17 cellular contexts compared by ENCODE assay signal in genomic region chr11:59157433-59157832, GRCh38. TPM values are rescaled to one million over a fixed set of nuclear protein-coding genes. Genes with fewer than 3 reads are reported as not detected.
A peak's percentile ranks its signal among the peaks of the same experiment; 100 is the strongest.
DNase-seq lines count a peak whose midpoint lies in the region; ATAC-seq, FAIRE-seq and TF ChIP-seq lines count a peak whose summit lies in the region.
"Had no signal": no experiment of that assay in that cellular context is flagged by ENCODE, and none has a peak within 500 bp of the region (broad histone marks: within the 10 kb centered on the region; RNA-seq: fewer than 3 reads in every experiment).

No MANE protein-coding gene starts in this region.

- in situ Hi-C loops in HepG2 (cut with HindIII; ENCODE audit: extremely low pct_ligation_motif_present, low pct_unique_long_range_greater_than_20kb): no loop called here

- CTCF ChIA-PET in HepG2 (lab: Yijun Ruan, JAX; ENCODE audit: low intra/inter-chr PET ratio, low total read pairs): interaction anchor here (1.7 kb wide), 1 partner anchor 22 kb away, joined by 7 read pairs; no protein-coding TSS in a partner anchor

- H2AFZ ChIP-seq in HepG2 (ENCODE audit: low read length) (no peak overlapping the region), H9 (ENCODE audit: low read length) (no peak overlapping the region)

- no peak overlapping the region for H4K8ac ChIP-seq in H9 (replicated peaks; ENCODE audit: insufficient read length, low read depth, low read length)

- intact Hi-C loops in HepG2 (cut with micrococcal nuclease; ENCODE audit: unreplicated experiment) (no loop called here), right lobe of liver (cut with DNase I) (no loop called here)

- no peak overlapping the region for H2BK15ac ChIP-seq in H9 (ENCODE audit: low read depth, low read length)

- no peak overlapping the region for H3K56ac ChIP-seq in H9 (ENCODE audit: insufficient read length, low read depth, low read length)

- H2BK12ac ChIP-seq in H9 (ENCODE audit: insufficient read length, low read depth, low read length): no peak overlapping the region

- H3K27me3 ChIP-seq in HepG2 (ENCODE audit: control insufficient read depth in 1 of 2, insufficient read depth in 2 of 2, low read length in 2 of 2) (no peaks in the 10 kb centered on the region; a peak in 1 of 5 replicates), right lobe of liver (no peaks in the 10 kb centered on the region), H9 (ENCODE audit: insufficient read depth, low read length) (no peaks in the 10 kb centered on the region)

- H3K23me2 ChIP-seq in H9 (ENCODE audit: insufficient read length, low read depth, low read length, poor library complexity, severe bottlenecking): no peaks in the 10 kb centered on the region

- H4K20me1 ChIP-seq in HepG2 (ENCODE audit: insufficient read depth, low read length) (no peaks in the 10 kb centered on the region), H9 (ENCODE audit: control insufficient read depth, insufficient read depth, insufficient read length) (no peaks in the 10 kb centered on the region)

- H3K9me3 ChIP-seq in HepG2 (ENCODE audit: low read length): no peaks in the 10 kb centered on the region
- no peaks in the 10 kb centered on the region for H3K9me3 ChIP-seq in right lobe of liver
- H3K9me3 ChIP-seq in H9 (ENCODE audit: control insufficient read depth, low read depth, low read length): no peaks in the 10 kb centered on the region

- POLR2A ChIA-PET in HepG2 (lab: Yijun Ruan, JAX): interaction anchor here (1.5 kb wide), 1 partner anchor 15 kb away, joined by 10 read pairs; the partner anchor contains the start of gene FAM111A

- peaks cover 0 to 6% (median 6%) of the 10 kb centered on the region in 3 experiments; a peak in 5 of 7 replicates for H3K36me3 Mint-ChIP-seq in H9 (ENCODE audit: insufficient read depth in 1 of 3, low read depth in 3 of 3)
- H3K36me3 Mint-ChIP-seq in stimulated activated memory B cell treated with anti-CD40 and anti-IgM and Interleukin-4, amounts not matched to agents 10 μg/mL and 1 μg/mL and 100 μg/mL, for 72 hours: no peaks in the 10 kb centered on the region
- H3K36me3 Mint-ChIP-seq: IgD-negative memory B cell had no signal

- H3K36me3 ChIP-seq in HepG2 (replicated peaks in 1 of 2; ENCODE audit: control insufficient read depth in 1 of 2, insufficient read depth in 2 of 2, low read length in 2 of 2) (no peaks in the 10 kb centered on the region), right lobe of liver (no peaks in the 10 kb centered on the region)

- H2BK120ac ChIP-seq in H9 (ENCODE audit: low read depth, low read length, poor library complexity, severe bottlenecking): no peak overlapping the region

- H3K4me1 ChIP-seq in HepG2 (ENCODE audit: insufficient read depth, low read length) (no peaks in the 10 kb centered on the region), right lobe of liver (no peaks in the 10 kb centered on the region), H9 (ENCODE audit: insufficient read depth, low read length) (no peaks in the 10 kb centered on the region)

- H4K91ac ChIP-seq in H9 (ENCODE audit: insufficient read length, low read depth, low read length): no peak overlapping the region

- no peak for FAIRE-seq in HepG2 (lab: Jason Lieb, UNC)
- FAIRE-seq: G401.6 had no signal

- H3K27ac ChIP-seq in HepG2 (ENCODE audit: extremely low read length, insufficient read depth, low read length) (no peak overlapping the region), right lobe of liver (no peak overlapping the region), H9 (ENCODE audit: insufficient read length, low read depth, low read length) (no peak overlapping the region)
- H3K27ac ChIP-seq: KMS-11 had no signal

- no peak overlapping the region for H3K27ac Mint-ChIP-seq in H9
- peak overlapping the region; percentile 60 for H3K27ac Mint-ChIP-seq in stimulated activated memory B cell treated with anti-CD40 and anti-IgM and Interleukin-4, amounts not matched to agents 10 μg/mL and 1 μg/mL and 100 μg/mL, for 72 hours

- no TSS peak for BruUV-seq in HepG2 (replicated peaks; lab: Mats Ljungman, UMichigan)

- H3K4ac ChIP-seq in H9 (ENCODE audit: low read depth, low read length): no peak overlapping the region

- no peak overlapping the region for H3K4me3 Mint-ChIP-seq in H9
- H3K4me3 Mint-ChIP-seq in stimulated activated memory B cell treated with anti-CD40 and anti-IgM and Interleukin-4, amounts not matched to agents 10 μg/mL and 1 μg/mL and 100 μg/mL, for 72 hours: no peak overlapping the region
- H3K4me3 Mint-ChIP-seq: CD8-positive, alpha-beta memory T cell had no signal

- TF ChIP-seq EP300 in HepG2 (IDR thresholded peaks at IDR 0.05; ENCODE audit: low read depth in 2 of 2, low read length in 2 of 2) (no peak), HepG2 (CRISPR knock-in tag; IDR thresholded peaks at IDR 0.05; ENCODE audit: borderline replicate concordance) (no peak)

- no peak overlapping the region for H2BK5ac ChIP-seq in H9 (ENCODE audit: insufficient read length, low read length)

- H3K9me3 Mint-ChIP-seq in H9: peaks cover 1 to 4% of the 10 kb centered on the region in 2 experiments; a peak in 2 of 5 replicates
- H3K9me3 Mint-ChIP-seq in stimulated activated memory B cell treated with anti-CD40 and anti-IgM and Interleukin-4, amounts not matched to agents 10 μg/mL and 1 μg/mL and 100 μg/mL, for 72 hours: no peaks in the 10 kb centered on the region
- H3K9me3 Mint-ChIP-seq: CD8-positive, alpha-beta memory T cell; IgD-negative memory B cell had no signal

- peaks cover 4 to 5% of the 10 kb centered on the region in 2 experiments for H3K4me1 Mint-ChIP-seq in H9
- H3K4me1 Mint-ChIP-seq in stimulated activated memory B cell treated with anti-CD40 and anti-IgM and Interleukin-4, amounts not matched to agents 10 μg/mL and 1 μg/mL and 100 μg/mL, for 72 hours: peaks cover 20% of the 10 kb centered on the region

- H3K27me3 Mint-ChIP-seq in H9 (ENCODE audit: low read depth): no peaks in the 10 kb centered on the region; the same call in 1 of the 2 replicates
- H3K27me3 Mint-ChIP-seq in stimulated activated memory B cell treated with anti-CD40 and anti-IgM and Interleukin-4, amounts not matched to agents 10 μg/mL and 1 μg/mL and 100 μg/mL, for 72 hours: no peaks in the 10 kb centered on the region
- H3K27me3 Mint-ChIP-seq: IgD-negative memory B cell had no signal

- H3K14ac ChIP-seq in H9 (ENCODE audit: insufficient read depth, low read length): no peak overlapping the region

- H3K79me2 ChIP-seq in HepG2 (ENCODE audit: insufficient read depth, low read length): no peaks in the 10 kb centered on the region
- no peaks in the 10 kb centered on the region for H3K79me2 ChIP-seq in H9 (ENCODE audit: insufficient read depth, low read length)

- H3K23ac ChIP-seq in H9 (ENCODE audit: insufficient read length, low read depth, low read length): no peak overlapping the region

- 28% methylated on average over 3 of the region's 3 CpGs for WGBS in HepG2 (ENCODE audit: low lambda C conversion rate)
- WGBS in right lobe of liver (ENCODE audit: insufficient coverage, low coverage, low lambda C conversion rate, missing lambda C conversion rate): 63% methylated on average over 3 of the region's 3 CpGs
- no CpG with 5 or more reads among the region's 3 CpGs for WGBS in H9 (ENCODE audit: extremely low coverage, insufficient read length, low lambda C conversion rate)

- H3K9ac ChIP-seq in HepG2 (ENCODE audit: insufficient read depth, low read depth, low read length) (no peak overlapping the region), H9 (ENCODE audit: extremely low read depth, insufficient read length, low read length) (no peak overlapping the region)
- H3K9ac ChIP-seq: KMS-11 had no signal

- H3K79me1 ChIP-seq in H9 (ENCODE audit: insufficient read depth, low read depth, low read length, poor library complexity, severe bottlenecking): no peaks in the 10 kb centered on the region

- no peak overlapping the region for H3K4me2 ChIP-seq in HepG2 (ENCODE audit: low read depth, low read length)
- no peak overlapping the region for H3K4me2 ChIP-seq in H9 (ENCODE audit: insufficient read depth, insufficient read length, low read length)
- H3K4me2 ChIP-seq: KMS-11 had no signal

- ATAC-seq in HepG2: no peak
- ATAC-seq in right lobe of liver: no peak
- ATAC-seq in stimulated activated memory B cell treated with anti-CD40 and anti-IgM and Interleukin-4, amounts not matched to agents 10 μg/mL and 1 μg/mL and 100 μg/mL, for 72 hours: no peak

- no peak for TF ChIP-seq RAD21 in HepG2 (CRISPR knock-in tag; IDR thresholded peaks at IDR 0.05)

- TF ChIP-seq POLR2A in HepG2 (IDR thresholded peaks at IDR 0.05; ENCODE audit: insufficient read depth in 1 of 2, low read depth in 2 of 2, low read length in 2 of 2) (no peak), right lobe of liver (IDR thresholded peaks at IDR 0.05) (no peak)

- DNase-seq in HepG2 (ENCODE audit: low spot score): no peak
- DNase-seq in right lobe of liver: no peak
- no peak for DNase-seq in H9
- DNase-seq in dermis blood vessel endothelial cell: peak; percentile 13
- DNase-seq in DMS114 treated with DMSO at 0.1 percent for 48 hours (lab: John Stamatoyannopoulos, UW; ENCODE audit: unreplicated experiment): no peak
- DNase-seq in DMS79 treated with DMSO at 0.1 percent for 48 hours (lab: John Stamatoyannopoulos, UW): no peak
- DNase-seq in NCI-H69 (lab: John Stamatoyannopoulos, UW): no peak
- DNase-seq: 8988T; ACHN; Caco-2; CD8-positive, alpha-beta memory T cell; DMS53 had no signal

- H3K18ac ChIP-seq in H9 (ENCODE audit: insufficient read length, low read depth, low read length): no peak overlapping the region

- H2BK20ac ChIP-seq in H9 (ENCODE audit: low read depth, low read length, poor library complexity, severe bottlenecking): peak overlapping the region; percentile 77

- no peak overlapping the region for H2AK5ac ChIP-seq in H9 (ENCODE audit: insufficient read length, low read length)

- no peak overlapping the region for H3K4me3 ChIP-seq in HepG2 (replicated peaks in 1 of 3; ENCODE audit: insufficient read depth in 1 of 3, low read depth in 2 of 3, low read length in 3 of 3)
- H3K4me3 ChIP-seq in right lobe of liver: no peak overlapping the region

- no peak overlapping the region for H3T11ph ChIP-seq in H9 (ENCODE audit: low read length)

- no peak overlapping the region for H4K5ac ChIP-seq in H9 (ENCODE audit: insufficient read length, low read depth, low read length)

- no peak for TF ChIP-seq CTCF in HepG2 (CRISPR knock-in tag; IDR thresholded peaks at IDR 0.05)
- no peak for TF ChIP-seq CTCF in right lobe of liver (IDR thresholded peaks at IDR 0.05)
- no peak for TF ChIP-seq CTCF in H9 (conservative IDR thresholded peaks at IDR 0.05)

RNA-seq across cellular contexts. Expression of gene DTX4, which starts 14.5 kb away (rescaled TPM):
- total RNA-seq in HepG2 (2016; rRNA removed; fragmentation: Illumina TruSeq; extraction: Trizol) (5.6 and 6.9 TPM in 2 replicates), right lobe of liver (10 to 100 TPM; 10.8 to 49.1 (median 22.6) TPM), H9 (2021) (13.0 and 13.9 TPM in 2 replicates), dermis blood vessel endothelial cell (28.1 and 32.9 TPM in 2 replicates)
- 1.0 and 1.1 TPM in 2 replicates for total RNA-seq in HepG2 (2016; cell fraction: cytosol; rRNA removed; fragmentation: Illumina TruSeq; extraction: Trizol; ENCODE audit: low read depth)
- total RNA-seq in HepG2 (2016; cell fraction: insoluble cytoplasmic fraction; rRNA removed; fragmentation: Illumina TruSeq; extraction: Trizol): 5.8 and 5.9 TPM in 2 replicates
- total RNA-seq in HepG2 (2016; cell fraction: membrane; rRNA removed; fragmentation: Illumina TruSeq; extraction: Trizol): 4.1 and 4.8 TPM in 2 replicates
- total RNA-seq in HepG2 (2016; cell fraction: nucleus; rRNA removed; fragmentation: Illumina TruSeq; extraction: Trizol): 5.4 and 6.2 TPM in 2 replicates
- 0.50 and 0.67 TPM in 2 replicates for polyA plus RNA-seq in HepG2 (2011; rRNA removed)
- polyA plus RNA-seq in HepG2 (2011; cell fraction: cytosol; rRNA removed): 0.37 and 0.47 TPM in 2 replicates
- polyA plus RNA-seq in HepG2 (2011; cell fraction: nucleus; rRNA removed): 2.6 and 3.0 TPM in 2 replicates
- 0.91 and 0.99 TPM in 2 replicates for polyA plus RNA-seq in HepG2 (2012)
- 0.53 and 0.69 TPM in 2 replicates for polyA plus RNA-seq in HepG2 (2016; cell fraction: cytosol; fragmentation: Illumina TruSeq; extraction: Trizol; ENCODE audit: low read depth)
- polyA plus RNA-seq in HepG2 (2016; cell fraction: insoluble cytoplasmic fraction; fragmentation: Illumina TruSeq; extraction: Trizol; ENCODE audit: low read depth): 5.1 and 5.8 TPM in 2 replicates
- 2.1 and 2.3 TPM in 2 replicates for polyA plus RNA-seq in HepG2 (2016; cell fraction: membrane; fragmentation: Illumina TruSeq; extraction: Trizol; ENCODE audit: low read depth)
- 6.9 and 7.2 TPM in 2 replicates for polyA plus RNA-seq in HepG2 (2016; cell fraction: nucleus; fragmentation: Illumina TruSeq; extraction: Trizol; ENCODE audit: insufficient read depth, low read depth)
- polyA minus RNA-seq in HepG2 (2011; rRNA and poly(A)+ RNA removed; ENCODE audit: low replicate concordance): 3.2 and 10.3 TPM in 2 replicates
- polyA minus RNA-seq in HepG2 (2011; cell fraction: cytosol; rRNA and poly(A)+ RNA removed): 1.1 and 1.2 TPM in 2 replicates
- 2.4 and 2.8 TPM in 2 replicates for polyA minus RNA-seq in HepG2 (2011; cell fraction: nucleus; rRNA and poly(A)+ RNA removed)

RNA-seq across cellular contexts. Expression of gene FAM111A, which starts 14.8 kb away (rescaled TPM):
- 13.5 and 17.0 TPM in 2 replicates for total RNA-seq in HepG2 (2016; rRNA removed; fragmentation: Illumina TruSeq; extraction: Trizol)
- 0.88 and 1.4 TPM in 2 replicates for total RNA-seq in HepG2 (2016; cell fraction: cytosol; rRNA removed; fragmentation: Illumina TruSeq; extraction: Trizol; ENCODE audit: low read depth)
- total RNA-seq in HepG2 (2016; cell fraction: insoluble cytoplasmic fraction; rRNA removed; fragmentation: Illumina TruSeq; extraction: Trizol): 14.4 and 15.0 TPM in 2 replicates
- total RNA-seq in HepG2 (2016; cell fraction: membrane; rRNA removed; fragmentation: Illumina TruSeq; extraction: Trizol): 4.5 and 6.7 TPM in 2 replicates
- 17.0 and 17.9 TPM in 2 replicates for total RNA-seq in HepG2 (2016; cell fraction: nucleus; rRNA removed; fragmentation: Illumina TruSeq; extraction: Trizol)
- polyA plus RNA-seq in HepG2 (2011; rRNA removed): 3.2 and 3.9 TPM in 2 replicates
- polyA plus RNA-seq in HepG2 (2011; cell fraction: cytosol; rRNA removed): 1.4 and 2.2 TPM in 2 replicates
- polyA plus RNA-seq in HepG2 (2011; cell fraction: nucleus; rRNA removed): 8.9 and 11.1 TPM in 2 replicates
- polyA plus RNA-seq in HepG2 (2012): 2.7 and 4.6 TPM in 2 replicates
- polyA plus RNA-seq in HepG2 (2016; cell fraction: cytosol; fragmentation: Illumina TruSeq; extraction: Trizol; ENCODE audit: low read depth): 0.55 and 0.80 TPM in 2 replicates
- polyA plus RNA-seq in HepG2 (2016; cell fraction: insoluble cytoplasmic fraction; fragmentation: Illumina TruSeq; extraction: Trizol; ENCODE audit: low read depth): 6.4 and 9.5 TPM in 2 replicates
- polyA plus RNA-seq in HepG2 (2016; cell fraction: membrane; fragmentation: Illumina TruSeq; extraction: Trizol; ENCODE audit: low read depth): 1.7 and 2.3 TPM in 2 replicates
- 28.5 and 30.8 TPM in 2 replicates for polyA plus RNA-seq in HepG2 (2016; cell fraction: nucleus; fragmentation: Illumina TruSeq; extraction: Trizol; ENCODE audit: insufficient read depth, low read depth)
- 2.8 and 25.3 TPM in 2 replicates for polyA minus RNA-seq in HepG2 (2011; rRNA and poly(A)+ RNA removed; ENCODE audit: low replicate concordance)
- polyA minus RNA-seq in HepG2 (2011; cell fraction: cytosol; rRNA and poly(A)+ RNA removed): 2.6 and 4.8 TPM in 2 replicates
- 14.2 and 14.3 TPM in 2 replicates for polyA minus RNA-seq in HepG2 (2011; cell fraction: nucleus; rRNA and poly(A)+ RNA removed)
- 10 to 100 TPM; 10.8 to 19.5 (median 16.6) TPM for total RNA-seq in right lobe of liver
- total RNA-seq in H9 (2021): 16.8 and 20.1 TPM in 2 replicates
- 87.0 and 103 TPM in 2 replicates for total RNA-seq in dermis blood vessel endothelial cell

RNA-seq across cellular contexts. Expression of gene FAM111B, which starts 50.4 kb away (rescaled TPM):
- 28.2 and 44.5 TPM in 2 replicates for total RNA-seq in HepG2 (2016; rRNA removed; fragmentation: Illumina TruSeq; extraction: Trizol)
- total RNA-seq in HepG2 (2016; cell fraction: cytosol; rRNA removed; fragmentation: Illumina TruSeq; extraction: Trizol; ENCODE audit: low read depth): 2.2 and 2.6 TPM in 2 replicates
- 27.8 and 40.2 TPM in 2 replicates for total RNA-seq in HepG2 (2016; cell fraction: insoluble cytoplasmic fraction; rRNA removed; fragmentation: Illumina TruSeq; extraction: Trizol)
- total RNA-seq in HepG2 (2016; cell fraction: membrane; rRNA removed; fragmentation: Illumina TruSeq; extraction: Trizol): 9.4 and 12.1 TPM in 2 replicates
- 36.1 and 43.3 TPM in 2 replicates for total RNA-seq in HepG2 (2016; cell fraction: nucleus; rRNA removed; fragmentation: Illumina TruSeq; extraction: Trizol)
- polyA plus RNA-seq in HepG2 (2011; rRNA removed): 1.5 and 1.6 TPM in 2 replicates
- polyA plus RNA-seq in HepG2 (2011; cell fraction: cytosol; rRNA removed): 0.74 and 1.2 TPM in 2 replicates
- 1.1 and 1.2 TPM in 2 replicates for polyA plus RNA-seq in HepG2 (2011; cell fraction: nucleus; rRNA removed)
- 1.5 and 3.5 TPM in 2 replicates for polyA plus RNA-seq in HepG2 (2012)
- polyA plus RNA-seq in HepG2 (2016; cell fraction: cytosol; fragmentation: Illumina TruSeq; extraction: Trizol; ENCODE audit: low read depth): 0.65 and 0.84 TPM in 2 replicates
- polyA plus RNA-seq in HepG2 (2016; cell fraction: insoluble cytoplasmic fraction; fragmentation: Illumina TruSeq; extraction: Trizol; ENCODE audit: low read depth): 25.4 and 25.6 TPM in 2 replicates
- 2.4 and 2.9 TPM in 2 replicates for polyA plus RNA-seq in HepG2 (2016; cell fraction: membrane; fragmentation: Illumina TruSeq; extraction: Trizol; ENCODE audit: low read depth)
- 15.5 and 18.1 TPM in 2 replicates for polyA plus RNA-seq in HepG2 (2016; cell fraction: nucleus; fragmentation: Illumina TruSeq; extraction: Trizol; ENCODE audit: insufficient read depth, low read depth)
- 1.0 and 15.0 TPM in 2 replicates for polyA minus RNA-seq in HepG2 (2011; rRNA and poly(A)+ RNA removed; ENCODE audit: low replicate concordance)
- 1.9 and 2.9 TPM in 2 replicates for polyA minus RNA-seq in HepG2 (2011; cell fraction: cytosol; rRNA and poly(A)+ RNA removed)
- 15.8 and 21.4 TPM in 2 replicates for polyA minus RNA-seq in HepG2 (2011; cell fraction: nucleus; rRNA and poly(A)+ RNA removed)
- 1 to 10 TPM in 4 of 6 experiments, under 1 TPM in 2; 0.15 to 9.6 (median 1.1) TPM for total RNA-seq in right lobe of liver
- 31.9 and 35.0 TPM in 2 replicates for total RNA-seq in H9 (2021)
- 20.6 and 37.6 TPM in 2 replicates for total RNA-seq in dermis blood vessel endothelial cell

RNA-seq across cellular contexts. Expression of gene MPEG1, which starts 55.3 kb away (rescaled TPM):
- total RNA-seq in HepG2 (2016; rRNA removed; fragmentation: Illumina TruSeq; extraction: Trizol) (not detected in 2 replicates), right lobe of liver (10 to 100 TPM in 2 of 6 experiments, 1 to 10 TPM in 4; 5.6 to 22.6 (median 7.4) TPM), H9 (2021) (not detected in 2 replicates), dermis blood vessel endothelial cell (not detected in 2 replicates)
- total RNA-seq in HepG2 (2016; cell fraction: cytosol; rRNA removed; fragmentation: Illumina TruSeq; extraction: Trizol; ENCODE audit: low read depth): not detected in 2 replicates
- total RNA-seq in HepG2 (2016; cell fraction: insoluble cytoplasmic fraction; rRNA removed; fragmentation: Illumina TruSeq; extraction: Trizol): not detected in 2 replicates
- not detected in 2 replicates for total RNA-seq in HepG2 (2016; cell fraction: membrane; rRNA removed; fragmentation: Illumina TruSeq; extraction: Trizol)
- total RNA-seq in HepG2 (2016; cell fraction: nucleus; rRNA removed; fragmentation: Illumina TruSeq; extraction: Trizol): not detected in 2 replicates
- not detected in 2 replicates for polyA plus RNA-seq in HepG2 (2011; rRNA removed)
- polyA plus RNA-seq in HepG2 (2011; cell fraction: cytosol; rRNA removed): not detected in 2 replicates
- polyA plus RNA-seq in HepG2 (2011; cell fraction: nucleus; rRNA removed): not detected in 2 replicates
- not detected in 2 replicates for polyA plus RNA-seq in HepG2 (2012)
- not detected in 2 replicates for polyA plus RNA-seq in HepG2 (2016; cell fraction: cytosol; fragmentation: Illumina TruSeq; extraction: Trizol; ENCODE audit: low read depth)
- not detected in 2 replicates for polyA plus RNA-seq in HepG2 (2016; cell fraction: insoluble cytoplasmic fraction; fragmentation: Illumina TruSeq; extraction: Trizol; ENCODE audit: low read depth)
- not detected in 2 replicates for polyA plus RNA-seq in HepG2 (2016; cell fraction: membrane; fragmentation: Illumina TruSeq; extraction: Trizol; ENCODE audit: low read depth)
- polyA plus RNA-seq in HepG2 (2016; cell fraction: nucleus; fragmentation: Illumina TruSeq; extraction: Trizol; ENCODE audit: insufficient read depth, low read depth): not detected in 2 replicates
- polyA minus RNA-seq in HepG2 (2011; rRNA and poly(A)+ RNA removed; ENCODE audit: low replicate concordance): not detected in 2 replicates
- polyA minus RNA-seq in HepG2 (2011; cell fraction: cytosol; rRNA and poly(A)+ RNA removed): not detected in 2 replicates
- not detected in 2 replicates for polyA minus RNA-seq in HepG2 (2011; cell fraction: nucleus; rRNA and poly(A)+ RNA removed)
- total RNA-seq: Caco-2, H4 had no signal
- polyA plus RNA-seq: CD8-positive, alpha-beta memory T cell had no signal
